8 cellular contexts compared by ENCODE assay signal in genomic region chr17:1999557-2000251, GRCh38. TPM values are rescaled to one million over a fixed set of nuclear protein-coding genes. Genes with fewer than 3 reads are reported as not detected.
DNase-seq lines count a peak whose midpoint lies in the region; ATAC-seq and TF ChIP-seq lines count a peak whose summit lies in the region.

No MANE protein-coding gene starts in this region.

- intact Hi-C loops in Calu3 (cut with micrococcal nuclease; ENCODE audit: unreplicated experiment) = no loop called here
- intact Hi-C loops in activated CD4-positive, alpha-beta memory T cell treated with anti-CD3 and anti-CD28 coated beads for 36 hours (cut with micrococcal nuclease) = no loop called here

- H3K4me3 ChIP-seq in duodenal mucosa (ENCODE audit: low read depth in 1 of 2, low read length in 2 of 2) (peak overlapping the region in 1 of 2 donors; percentile 28), mucosa of rectum (ENCODE audit: low read length in 2 of 2) (no peak overlapping the region)

- CTCF ChIA-PET in Calu3 (lab: Charles Lee) = no interaction called here
- CTCF ChIA-PET in activated CD4-positive, alpha-beta memory T cell treated with anti-CD3 and anti-CD28 coated beads for 36 hours (lab: Charles Lee) = no interaction called here

- H3K36me3 Mint-ChIP-seq in Calu3 (ENCODE audit: insufficient read depth, unreplicated experiment) = peaks cover 7% of the 10 kb centered on the region
- H3K36me3 Mint-ChIP-seq in activated CD4-positive, alpha-beta memory T cell treated with anti-CD3 and anti-CD28 coated beads for 36 hours = no peaks in the 10 kb centered on the region

- H3K36me3 ChIP-seq in duodenal mucosa (ENCODE audit: control insufficient read depth in 1 of 2, insufficient read depth in 2 of 2, low read length in 2 of 2) (no peaks in the 10 kb centered on the region), mucosa of rectum (ENCODE audit: control insufficient read depth in 2 of 2, insufficient read depth in 2 of 2, low read length in 2 of 2) (no peaks in the 10 kb centered on the region)

- H3K9me3 Mint-ChIP-seq in Calu3 (ENCODE audit: low read depth, unreplicated experiment) = no peaks in the 10 kb centered on the region
- no peaks in the 10 kb centered on the region for H3K9me3 Mint-ChIP-seq in activated CD4-positive, alpha-beta memory T cell treated with anti-CD3 and anti-CD28 coated beads for 36 hours

- H3K4me3 Mint-ChIP-seq in Calu3 (ENCODE audit: low read depth, unreplicated experiment) = peak overlapping the region; percentile 31
- H3K4me3 Mint-ChIP-seq in activated CD4-positive, alpha-beta memory T cell treated with anti-CD3 and anti-CD28 coated beads for 36 hours = no peak overlapping the region

- peak overlapping the region in 1 of 2 donors; percentile 32 for H3K9ac ChIP-seq in duodenal mucosa (ENCODE audit: low read depth in 1 of 2, low read length in 2 of 2)
- peak overlapping the region in 1 of 2 donors; percentile 28 for H3K9ac ChIP-seq in mucosa of rectum (ENCODE audit: low read depth in 1 of 2, low read length in 2 of 2)

- no peak for TF ChIP-seq CTCF in Calu3 (IDR thresholded peaks at IDR 0.05; ENCODE audit: unreplicated experiment)

- H3K4me1 Mint-ChIP-seq in Calu3 (ENCODE audit: low read depth, unreplicated experiment) = peaks cover 35% of the 10 kb centered on the region
- peaks cover 2% of the 10 kb centered on the region for H3K4me1 Mint-ChIP-seq in activated CD4-positive, alpha-beta memory T cell treated with anti-CD3 and anti-CD28 coated beads for 36 hours (ENCODE audit: low read depth)

- no peaks in the 10 kb centered on the region for H3K27me3 Mint-ChIP-seq in Calu3 (ENCODE audit: unreplicated experiment)
- H3K27me3 Mint-ChIP-seq in activated CD4-positive, alpha-beta memory T cell treated with anti-CD3 and anti-CD28 coated beads for 36 hours = peaks cover 21% of the 10 kb centered on the region

- DNase-seq in Calu3 (peak; percentile 37), NCI-H345 treated with DMSO at 0.1 percent for 48 hours (lab: John Stamatoyannopoulos, UW; ENCODE audit: unreplicated experiment) (peak; percentile 30), NCI-H446 treated with DMSO at 0.1 percent for 48 hours (lab: John Stamatoyannopoulos, UW) (no peak)
- DNase-seq in activated CD4-positive, alpha-beta memory T cell treated with anti-CD3 and anti-CD28 coated beads for 36 hours = no peak

- POLR2A ChIA-PET in activated CD4-positive, alpha-beta memory T cell treated with anti-CD3 and anti-CD28 coated beads for 36 hours (lab: Charles Lee) = no interaction called here

- ATAC-seq in HG03280 (IDR thresholded peaks at IDR 0.05; ENCODE audit: unreplicated experiment) = no peak
- ATAC-seq in HG02870 (IDR thresholded peaks at IDR 0.05; ENCODE audit: unreplicated experiment) = no peak

- BruUV-seq in Calu3 (replicated peaks; lab: Mats Ljungman, UMichigan) = no TSS peak

- H3K9me3 ChIP-seq in duodenal mucosa (ENCODE audit: control insufficient read depth in 1 of 2, low read length in 2 of 2) = no peaks in the 10 kb centered on the region
- H3K9me3 ChIP-seq in mucosa of rectum (ENCODE audit: control insufficient read depth in 2 of 2, low read length in 2 of 2) = no peaks in the 10 kb centered on the region

- H3K4me1 ChIP-seq in duodenal mucosa (ENCODE audit: control insufficient read depth in 1 of 2, insufficient read depth in 2 of 2, low read length in 2 of 2) (peaks cover 31 to 35% of the 10 kb centered on the region in 2 donors), mucosa of rectum (ENCODE audit: control insufficient read depth in 2 of 2, insufficient read depth in 2 of 2, low read length in 2 of 2) (peaks cover 10 to 15% of the 10 kb centered on the region in 2 donors)

- H3K27me3 ChIP-seq in duodenal mucosa (ENCODE audit: control insufficient read depth in 1 of 2, insufficient read depth in 2 of 2, low read length in 2 of 2) (no peaks in the 10 kb centered on the region), mucosa of rectum (ENCODE audit: control insufficient read depth in 2 of 2, insufficient read depth in 2 of 2, low read length in 2 of 2) (no peaks in the 10 kb centered on the region)

- H3K27ac ChIP-seq in duodenal mucosa (ENCODE audit: low read depth, low read length) (peak overlapping the region; percentile 32), mucosa of rectum (ENCODE audit: low read depth in 2 of 2, low read length in 2 of 2) (peak overlapping the region; percentile 62 to 65)

- H3K27ac Mint-ChIP-seq in Calu3 (ENCODE audit: unreplicated experiment) = no peak overlapping the region
- no peak overlapping the region for H3K27ac Mint-ChIP-seq in activated CD4-positive, alpha-beta memory T cell treated with anti-CD3 and anti-CD28 coated beads for 36 hours

RNA-seq across cellular contexts. Expression of gene RTN4RL1, which starts 25.4 kb away (rescaled TPM):
- not detected in 2 replicates for total RNA-seq in Calu3 (2022)
- total RNA-seq in activated CD4-positive, alpha-beta memory T cell treated with anti-CD3 and anti-CD28 coated beads for 36 hours = under 1 TPM; 0.17 to 0.21 TPM

RNA-seq across cellular contexts. Expression of gene DPH1, which starts 30.2 kb away (rescaled TPM):
- 24.7 and 29.7 TPM in 2 replicates for total RNA-seq in Calu3 (2022)
- total RNA-seq in activated CD4-positive, alpha-beta memory T cell treated with anti-CD3 and anti-CD28 coated beads for 36 hours = 10 to 100 TPM; 29.4 to 31.1 TPM

RNA-seq across cellular contexts. Expression of gene OVCA2, which starts 42.1 kb away (rescaled TPM):
- 21.0 and 22.1 TPM in 2 replicates for total RNA-seq in Calu3 (2022)
- 10 to 100 TPM; 31.7 to 34.8 TPM for total RNA-seq in activated CD4-positive, alpha-beta memory T cell treated with anti-CD3 and anti-CD28 coated beads for 36 hours

RNA-seq across cellular contexts. Expression of gene HIC1, which starts 55.2 kb away (rescaled TPM):
- 0.61 and 1.2 TPM in 2 replicates for total RNA-seq in Calu3 (2022)
- total RNA-seq in activated CD4-positive, alpha-beta memory T cell treated with anti-CD3 and anti-CD28 coated beads for 36 hours = 10 to 100 TPM; 13.1 to 13.2 TPM

Comparison
In these comparisons a context has a peak if more than half of its experiments do, and no peak if none do; other contexts are left out.
1. DNase-seq: peak in Calu3 (single experiment) and NCI-H345 treated with DMSO at 0.1 percent for 48 hours (single experiment); none in activated CD4-positive, alpha-beta memory T cell treated with anti-CD3 and anti-CD28 coated beads for 36 hours (single experiment) and NCI-H446 treated with DMSO at 0.1 percent for 48 hours (single experiment).